In genomic region chr9:94859891-94860290, GRCh38 we compare ENCODE assay signal across 19 cellular contexts.
A peak's percentile ranks its signal among the peaks of the same experiment; 100 is the strongest.
DNase-seq lines count a peak whose midpoint lies in the region; ATAC-seq, FAIRE-seq and TF ChIP-seq lines count a peak whose summit lies in the region.
"Had no signal": no experiment of that assay in that cellular context is flagged by ENCODE, and none has a peak within 500 bp of the region (broad histone marks: within the 10 kb centered on the region; RNA-seq: fewer than 3 reads in every experiment).

No MANE protein-coding gene starts in this region.

- no peaks in the 10 kb centered on the region for H3K9me3 ChIP-seq in Karpas-422 (ENCODE audit: low read length)
- H3K9me3 ChIP-seq in GM12878 (replicated peaks; ENCODE audit: control insufficient read depth, insufficient read depth, low read length): no peaks in the 10 kb centered on the region
- no peaks in the 10 kb centered on the region for H3K9me3 ChIP-seq in HepG2 (ENCODE audit: low read length)
- no peaks in the 10 kb centered on the region for H3K9me3 ChIP-seq in neural progenitor cell (ENCODE audit: low read depth)
- H3K9me3 ChIP-seq: esophagus muscularis mucosa had no signal

- peak overlapping the region; percentile 40 for H3K27ac Mint-ChIP-seq in activated naive CD4-positive, alpha-beta T cell treated with anti-CD3 and anti-CD28 coated beads, Interleukin-2, amount 10 ng/mL, durations not matched to agents 7 days and 5 days
- H3K27ac Mint-ChIP-seq in activated naive CD4-positive, alpha-beta T cell treated with anti-CD3 and anti-CD28 coated beads, Interleukin-2, amount 50 U/mL, for 72 hours: peak overlapping the region in 1 of 2 donors; percentile 50
- peak overlapping the region; percentile 88 for H3K27ac Mint-ChIP-seq in stimulated activated effector memory CD8-positive, alpha-beta T cell treated with anti-CD3 and anti-CD28 coated beads, Interleukin-12 subunit alpha, Interleukin-12 subunit beta, amount 100 ng/mL, for 72 hours
- H3K27ac Mint-ChIP-seq in neural progenitor cell: no peak overlapping the region

- CTCF ChIA-PET in activated naive CD4-positive, alpha-beta T cell treated with anti-CD3 and anti-CD28 coated beads, Interleukin-2, amount 10 ng/mL, durations not matched to agents 7 days and 5 days (lab: Charles Lee): no interaction called here
- CTCF ChIA-PET in GM12878 (lab: Yijun Ruan, JAX) (interaction anchor here (1.0 to 2.5 kb wide), 4 partner anchors 11 to 178 kb away, joined by 3 to 13 read pairs (median 5); no protein-coding TSS in a partner anchor), HepG2 (lab: Yijun Ruan, JAX; ENCODE audit: low intra/inter-chr PET ratio, low total read pairs) (no interaction called here)

- RAD21 ChIA-PET in GM12878 (lab: Charles Lee; ENCODE audit: unreplicated experiment): interaction anchor here (1.0 to 3.3 kb wide), 3 partner anchors 38 to 179 kb away, joined by 3 to 22 read pairs (median 7); no protein-coding TSS in a partner anchor

- H3F3A ChIP-seq in neural progenitor cell (ENCODE audit: low read depth): no peaks in the 10 kb centered on the region

- TF ChIP-seq EP300 in GM12878 (IDR thresholded peaks at IDR 0.05; ENCODE audit: borderline replicate concordance in 1 of 2, control insufficient read depth in 1 of 2, low read depth in 2 of 2, low read length in 2 of 2) (no peak), HepG2 (IDR thresholded peaks at IDR 0.05; ENCODE audit: low read depth in 2 of 2, low read length in 2 of 2) (no peak), HepG2 (CRISPR knock-in tag; IDR thresholded peaks at IDR 0.05; ENCODE audit: borderline replicate concordance) (no peak)

- H3K36me3 Mint-ChIP-seq in activated naive CD4-positive, alpha-beta T cell treated with anti-CD3 and anti-CD28 coated beads, Interleukin-2, amount 10 ng/mL, durations not matched to agents 7 days and 5 days: peaks cover 7% of the 10 kb centered on the region
- H3K36me3 Mint-ChIP-seq in activated naive CD4-positive, alpha-beta T cell treated with anti-CD3 and anti-CD28 coated beads, Interleukin-2, amount 50 U/mL, for 72 hours: peaks cover 6 to 7% of the 10 kb centered on the region in 2 donors
- no peaks in the 10 kb centered on the region for H3K36me3 Mint-ChIP-seq in stimulated activated effector memory CD8-positive, alpha-beta T cell treated with anti-CD3 and anti-CD28 coated beads, Interleukin-12 subunit alpha, Interleukin-12 subunit beta, amount 100 ng/mL, for 72 hours
- peaks cover 12% of the 10 kb centered on the region for H3K36me3 Mint-ChIP-seq in neural progenitor cell

- no peak overlapping the region for H2AFZ ChIP-seq in Karpas-422 (ENCODE audit: low read length)
- no peak overlapping the region for H2AFZ ChIP-seq in GM12878 (ENCODE audit: control insufficient read depth, low read depth, low read length)
- H2AFZ ChIP-seq in HepG2 (ENCODE audit: low read length): no peak overlapping the region
- H2AFZ ChIP-seq in neural progenitor cell (replicated peaks): no peak overlapping the region
- H2AFZ ChIP-seq: parathyroid adenoma had no signal

- H3K27me3 ChIP-seq in Karpas-422 (ENCODE audit: low read length): no peaks in the 10 kb centered on the region
- H3K27me3 ChIP-seq in GM12878 (replicated peaks in 1 of 2; ENCODE audit: control insufficient read depth in 2 of 2, insufficient read depth in 2 of 2, low read length in 1 of 2): no peaks in the 10 kb centered on the region
- H3K27me3 ChIP-seq in HepG2 (ENCODE audit: control insufficient read depth in 1 of 2, insufficient read depth in 2 of 2, low read length in 2 of 2): no peaks in the 10 kb centered on the region
- no peaks in the 10 kb centered on the region for H3K27me3 ChIP-seq in neural progenitor cell
- H3K27me3 ChIP-seq: esophagus muscularis mucosa had no signal

- POLR2A ChIA-PET in GM12878 (lab: Charles Lee): interaction anchor here (1.7 kb wide), 1 partner anchor 56 kb away, joined by 5 read pairs; no protein-coding TSS in a partner anchor
- POLR2A ChIA-PET in HepG2 (lab: Yijun Ruan, JAX): no interaction called here

- SMC1A ChIA-PET in GM12878 (lab: Charles Lee; ENCODE audit: uncharacterized antibody, unreplicated experiment): interaction anchor here (1.4 to 3.4 kb wide), 3 partner anchors 14 to 73 kb away, joined by 4 to 22 read pairs (median 10); no protein-coding TSS in a partner anchor

- H3K4me2 ChIP-seq in Karpas-422 (ENCODE audit: low read depth, low read length, poor library complexity, severe bottlenecking) (peak overlapping the region; percentile 51), GM12878 (ENCODE audit: control insufficient read depth, insufficient read depth) (no peak overlapping the region), HepG2 (ENCODE audit: low read depth, low read length) (no peak overlapping the region), neural progenitor cell (no peak overlapping the region)

- TF ChIP-seq RAD21 in GM12878 (IDR thresholded peaks at IDR 0.05; ENCODE audit: insufficient read depth, low read depth, low read length) (no peak), HepG2 (CRISPR knock-in tag; IDR thresholded peaks at IDR 0.05) (no peak)

- in situ Hi-C loops in GM12878 (cut with MboI) (no loop called here), HepG2 (cut with HindIII; ENCODE audit: extremely low pct_ligation_motif_present, low pct_unique_long_range_greater_than_20kb) (no loop called here)

- H3K79me2 ChIP-seq in Karpas-422 (ENCODE audit: low read length) (no peaks in the 10 kb centered on the region), GM12878 (ENCODE audit: control insufficient read depth, insufficient read depth, low read length) (no peaks in the 10 kb centered on the region; the same call in 1 of the 2 replicates), HepG2 (ENCODE audit: insufficient read depth, low read length) (no peaks in the 10 kb centered on the region), neural progenitor cell (ENCODE audit: low read depth) (no peaks in the 10 kb centered on the region)

- no peak for FAIRE-seq in GM12878 (lab: Jason Lieb, UNC)
- no peak for FAIRE-seq in HepG2 (lab: Jason Lieb, UNC)
- FAIRE-seq: G401.6 had no signal

- H3K4me1 Mint-ChIP-seq in activated naive CD4-positive, alpha-beta T cell treated with anti-CD3 and anti-CD28 coated beads, Interleukin-2, amount 10 ng/mL, durations not matched to agents 7 days and 5 days: peaks cover 47% of the 10 kb centered on the region
- H3K4me1 Mint-ChIP-seq in stimulated activated effector memory CD8-positive, alpha-beta T cell treated with anti-CD3 and anti-CD28 coated beads, Interleukin-12 subunit alpha, Interleukin-12 subunit beta, amount 100 ng/mL, for 72 hours: peaks cover 48% of the 10 kb centered on the region
- H3K4me1 Mint-ChIP-seq in neural progenitor cell: peaks cover 36% of the 10 kb centered on the region

- no peak overlapping the region for H3K4me3 Mint-ChIP-seq in activated naive CD4-positive, alpha-beta T cell treated with anti-CD3 and anti-CD28 coated beads, Interleukin-2, amount 10 ng/mL, durations not matched to agents 7 days and 5 days
- peak overlapping the region; percentile 50 for H3K4me3 Mint-ChIP-seq in stimulated activated effector memory CD8-positive, alpha-beta T cell treated with anti-CD3 and anti-CD28 coated beads, Interleukin-12 subunit alpha, Interleukin-12 subunit beta, amount 100 ng/mL, for 72 hours
- no peak overlapping the region for H3K4me3 Mint-ChIP-seq in neural progenitor cell

- no peaks in the 10 kb centered on the region; the same call in 1 of the 2 replicates for H3K36me3 ChIP-seq in Karpas-422 (ENCODE audit: insufficient read depth, low read length)
- H3K36me3 ChIP-seq in GM12878 (ENCODE audit: control insufficient read depth in 2 of 2, insufficient read depth in 2 of 2, low read length in 1 of 2): no peaks in the 10 kb centered on the region
- no peaks in the 10 kb centered on the region for H3K36me3 ChIP-seq in HepG2 (replicated peaks in 1 of 2; ENCODE audit: control insufficient read depth in 1 of 2, insufficient read depth in 2 of 2, low read length in 2 of 2)
- H3K36me3 ChIP-seq in neural progenitor cell: no peaks in the 10 kb centered on the region
- H3K36me3 ChIP-seq: esophagus muscularis mucosa had no signal

- no peaks in the 10 kb centered on the region for H3K9me2 ChIP-seq in Karpas-422 (replicated peaks; ENCODE audit: insufficient read depth, low read length)

- TF ChIP-seq CTCF in GM12878 (IDR thresholded peaks at IDR 0.05 in 2 of 3, conservative IDR thresholded peaks at IDR 0.05 in 1 of 3; ENCODE audit: control insufficient read depth in 2 of 3, extremely low read depth in 1 of 3, insufficient read depth in 1 of 3, low read depth in 3 of 3, low read length in 3 of 3) (no peak), HepG2 (CRISPR knock-in tag; IDR thresholded peaks at IDR 0.05) (no peak), neural progenitor cell (IDR thresholded peaks at IDR 0.05) (no peak)

- ATAC-seq in activated naive CD4-positive, alpha-beta T cell treated with anti-CD3 and anti-CD28 coated beads, Interleukin-2, amount 50 U/mL, for 72 hours: no peak
- no peak for ATAC-seq in GM12878
- no peak for ATAC-seq in stimulated activated effector memory CD8-positive, alpha-beta T cell treated with anti-CD3 and anti-CD28 coated beads, Interleukin-12 subunit alpha, Interleukin-12 subunit beta, amount 100 ng/mL, for 72 hours
- ATAC-seq in HepG2: no peak
- ATAC-seq in HG02884 (IDR thresholded peaks at IDR 0.05; ENCODE audit: unreplicated experiment): no peak

- H4K20me1 ChIP-seq in Karpas-422 (ENCODE audit: insufficient read depth, low read depth, low read length) (peaks cover 23% of the 10 kb centered on the region), GM12878 (ENCODE audit: control insufficient read depth, insufficient read depth) (no peaks in the 10 kb centered on the region), HepG2 (ENCODE audit: insufficient read depth, low read length) (no peaks in the 10 kb centered on the region), neural progenitor cell (ENCODE audit: low read depth) (no peaks in the 10 kb centered on the region)

- 96% methylated on average over 6 of the region's 6 CpGs for WGBS in GM12878 (ENCODE audit: insufficient coverage, insufficient replicate concordance, low lambda C conversion rate, missing lambda C conversion rate)
- WGBS in HepG2 (ENCODE audit: low lambda C conversion rate): 96% methylated on average over 6 of the region's 6 CpGs

- no peak for DNase-seq in activated naive CD4-positive, alpha-beta T cell treated with anti-CD3 and anti-CD28 coated beads, Interleukin-2, amount 10 ng/mL, durations not matched to agents 7 days and 5 days
- DNase-seq in activated naive CD4-positive, alpha-beta T cell treated with anti-CD3 and anti-CD28 coated beads, Interleukin-2, amount 50 U/mL, for 72 hours (ENCODE audit: low spot score in 2 of 2): no peak
- no peak for DNase-seq in Karpas-422
- DNase-seq in GM12878 (ENCODE audit: low read depth, low spot score): no peak
- DNase-seq in stimulated activated effector memory CD8-positive, alpha-beta T cell treated with anti-CD3 and anti-CD28 coated beads, Interleukin-12 subunit alpha, Interleukin-12 subunit beta, amount 100 ng/mL, for 72 hours (ENCODE audit: low spot score in 2 of 2): no peak
- DNase-seq in HepG2 (ENCODE audit: low spot score): no peak
- no peak for DNase-seq in neural progenitor cell (ENCODE audit: low spot score)
- DNase-seq: activated CD4-positive, CD25-positive, alpha-beta regulatory T cell treated with anti-CD3 and anti-CD28 coated beads, Interleukin-2, amount 50 U/mL, for 72 hours; activated T-cell treated with anti-CD3 and anti-CD28 coated beads, Interleukin-2, amount 50 U/mL, for 1 hour; Calu3; Kasumi-1; NCI-H1105 treated with DMSO at 0.1 percent for 48 hours; NCI-H2107; NCI-H526 treated with DMSO at 0.1 percent for 48 hours; T1000 had no signal

- peak overlapping the region; percentile 78 for H3K27ac ChIP-seq in Karpas-422 (ENCODE audit: low read length)
- H3K27ac ChIP-seq in GM12878 (ENCODE audit: control insufficient read depth, insufficient read depth): peak overlapping the region; percentile 92; the same call in 1 of the 2 replicates
- no peak overlapping the region for H3K27ac ChIP-seq in HepG2 (ENCODE audit: extremely low read length, insufficient read depth, low read length)
- no peak overlapping the region for H3K27ac ChIP-seq in neural progenitor cell
- H3K27ac ChIP-seq: esophagus muscularis mucosa, parathyroid adenoma had no signal

- peaks cover 3% of the 10 kb centered on the region for H3K27me3 Mint-ChIP-seq in activated naive CD4-positive, alpha-beta T cell treated with anti-CD3 and anti-CD28 coated beads, Interleukin-2, amount 10 ng/mL, durations not matched to agents 7 days and 5 days
- H3K27me3 Mint-ChIP-seq in neural progenitor cell (ENCODE audit: insufficient read depth, low read depth): peaks cover 2% of the 10 kb centered on the region

- no TSS peak for BruUV-seq in GM12878 (replicated peaks; lab: Mats Ljungman, UMichigan)
- no TSS peak for BruUV-seq in HepG2 (replicated peaks; lab: Mats Ljungman, UMichigan)

- H3K4me1 ChIP-seq in Karpas-422 (ENCODE audit: low read length) (peaks cover 53% of the 10 kb centered on the region), GM12878 (ENCODE audit: control insufficient read depth, insufficient read depth, low read length) (peaks cover 26% of the 10 kb centered on the region), HepG2 (ENCODE audit: insufficient read depth, low read length) (peaks cover 21% of the 10 kb centered on the region), neural progenitor cell (peaks cover 8% of the 10 kb centered on the region)
- H3K4me1 ChIP-seq: parathyroid adenoma had no signal

- intact Hi-C loops in GM12878 (cut with micrococcal nuclease; ENCODE audit: unreplicated experiment): loop anchor here (2.0 to 5.0 kb wide), 3 partner anchors 15 to 78 kb away; no protein-coding TSS in a partner anchor
- intact Hi-C loops in HepG2 (cut with micrococcal nuclease; ENCODE audit: unreplicated experiment): loop anchor here (10.0 kb wide), 2 partner anchors 75 to 135 kb away; partner anchors contain the start of gene AOPEP

- H3K9ac ChIP-seq in Karpas-422 (ENCODE audit: low read length): no peak overlapping the region
- H3K9ac ChIP-seq in GM12878 (ENCODE audit: control insufficient read depth, insufficient read depth, low read length): no peak overlapping the region
- H3K9ac ChIP-seq in HepG2 (ENCODE audit: insufficient read depth, low read depth, low read length): no peak overlapping the region
- H3K9ac ChIP-seq in neural progenitor cell: no peak overlapping the region
- H3K9ac ChIP-seq: parathyroid adenoma had no signal

- no peaks in the 10 kb centered on the region for H3K9me3 Mint-ChIP-seq in activated naive CD4-positive, alpha-beta T cell treated with anti-CD3 and anti-CD28 coated beads, Interleukin-2, amount 10 ng/mL, durations not matched to agents 7 days and 5 days
- peaks cover 3 to 5% of the 10 kb centered on the region in 2 donors for H3K9me3 Mint-ChIP-seq in activated naive CD4-positive, alpha-beta T cell treated with anti-CD3 and anti-CD28 coated beads, Interleukin-2, amount 50 U/mL, for 72 hours
- H3K9me3 Mint-ChIP-seq in stimulated activated effector memory CD8-positive, alpha-beta T cell treated with anti-CD3 and anti-CD28 coated beads, Interleukin-12 subunit alpha, Interleukin-12 subunit beta, amount 100 ng/mL, for 72 hours: peaks cover 3% of the 10 kb centered on the region
- peaks cover 8% of the 10 kb centered on the region for H3K9me3 Mint-ChIP-seq in neural progenitor cell

- TF ChIP-seq POLR2A in GM12878 (IDR thresholded peaks at IDR 0.05; ENCODE audit: low read depth, low read length) (no peak), HepG2 (IDR thresholded peaks at IDR 0.05; ENCODE audit: insufficient read depth in 1 of 2, low read depth in 2 of 2, low read length in 2 of 2) (no peak)

- H3K4me3 ChIP-seq in Karpas-422 (ENCODE audit: low read length) (no peak overlapping the region), GM12878 (no peak overlapping the region), HepG2 (replicated peaks in 1 of 3; ENCODE audit: insufficient read depth in 1 of 3, low read depth in 2 of 3, low read length in 3 of 3) (no peak overlapping the region), neural progenitor cell (no peak overlapping the region)
- H3K4me3 ChIP-seq: esophagus muscularis mucosa had no signal

Comparison
In these comparisons a context has a peak if more than half of its experiments do, and no peak if none do; other contexts are left out.
1. H3K27ac ChIP-seq: peak in Karpas-422 (single experiment) and GM12878 (single experiment); none in HepG2 (single experiment) and neural progenitor cell (single experiment).